11 cellular contexts compared by ENCODE assay signal in the genomic region with DNA sequence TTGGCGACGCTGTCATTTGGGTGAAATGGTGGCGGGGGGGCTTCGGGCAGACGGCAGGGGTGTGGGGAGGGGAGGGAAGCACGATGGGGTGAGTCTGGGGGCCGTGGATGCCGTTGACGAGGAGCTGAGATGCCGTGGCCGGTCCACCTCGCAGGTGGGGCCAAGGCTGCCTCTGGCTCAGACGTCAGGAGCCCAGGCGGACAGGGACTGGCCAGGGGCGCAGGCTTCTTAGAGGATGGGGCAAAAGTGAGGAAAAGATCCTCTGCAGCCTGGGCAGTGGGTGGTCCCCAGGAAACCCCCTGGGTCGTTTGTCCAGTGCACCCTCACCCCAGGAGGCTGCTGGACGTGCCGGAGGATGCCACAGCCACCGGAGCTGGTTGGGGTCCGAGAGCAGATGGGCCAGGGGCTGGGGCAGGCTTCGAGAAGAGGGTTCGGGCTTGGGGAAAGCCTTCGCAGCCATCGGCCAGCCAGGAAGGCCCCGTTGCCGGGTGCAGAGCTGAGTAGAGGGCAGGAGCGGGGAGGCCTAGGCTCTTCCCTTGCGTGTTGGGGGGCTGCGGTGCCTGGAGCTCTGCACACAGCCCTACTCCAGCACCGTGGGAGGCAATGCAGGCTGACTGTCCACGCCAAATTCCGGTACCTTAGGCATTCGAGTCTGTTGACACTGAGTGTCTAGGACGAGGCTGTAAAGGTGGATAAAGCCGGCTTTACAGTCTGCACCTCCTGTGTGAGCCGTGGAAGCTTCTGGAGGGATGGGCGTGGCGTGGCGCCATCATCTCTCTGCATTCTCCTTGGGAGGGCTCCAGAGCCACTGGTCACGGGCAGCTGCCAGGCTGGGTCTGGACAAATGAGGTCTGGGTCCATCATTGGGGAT. TPM values are rescaled to one million over a fixed set of nuclear protein-coding genes. Genes with fewer than 3 reads are reported as not detected.
DNase-seq lines count a peak whose midpoint lies in the region; ATAC-seq lines count a peak whose summit lies in the region.
"Had no signal": no experiment of that assay in that cellular context is flagged by ENCODE, and none has a peak within 500 bp of the region (broad histone marks: within the 10 kb centered on the region; RNA-seq: fewer than 3 reads in every experiment).

No MANE protein-coding gene starts in this region.

- H3K4me3 ChIP-seq in iPS-18c (ENCODE audit: insufficient read depth, low read depth, low read length): peak overlapping the region; percentile 46; the same call in 1 of the 2 replicates

- peaks cover 50% of the 10 kb centered on the region for H3K27me3 Mint-ChIP-seq in T-helper 1 cell treated with Interleukin-12 subunit alpha and Interleukin-12 subunit beta and Interleukin-4 antibody, amounts not matched to agents 30 μg/mL and 1 μg/mL, for 36 hours (ENCODE audit: low read depth)
- H3K27me3 Mint-ChIP-seq in activated naive CD8-positive, alpha-beta T cell treated with anti-CD3 and anti-CD28 coated beads, Interleukin-2, amount 50 U/mL, for 24 hours: peaks cover 50% of the 10 kb centered on the region
- H3K27me3 Mint-ChIP-seq in stimulated activated memory B cell treated with anti-CD40 and anti-IgM and Interleukin-4, amounts not matched to agents 10 μg/mL and 1 μg/mL and 100 μg/mL, for 72 hours: peaks cover 75% of the 10 kb centered on the region

- no peak for ATAC-seq in activated naive CD8-positive, alpha-beta T cell treated with anti-CD3 and anti-CD28 coated beads, Interleukin-2, amount 50 U/mL, for 24 hours
- ATAC-seq in stimulated activated memory B cell treated with anti-CD40 and anti-IgM and Interleukin-4, amounts not matched to agents 10 μg/mL and 1 μg/mL and 100 μg/mL, for 72 hours: no peak
- no peak for ATAC-seq in HG03159 (IDR thresholded peaks at IDR 0.05; ENCODE audit: unreplicated experiment)

- H3K4me3 Mint-ChIP-seq in T-helper 1 cell treated with Interleukin-12 subunit alpha and Interleukin-12 subunit beta and Interleukin-4 antibody, amounts not matched to agents 30 μg/mL and 1 μg/mL, for 36 hours: peak overlapping the region; percentile 31
- peak overlapping the region; percentile 46 for H3K4me3 Mint-ChIP-seq in activated naive CD8-positive, alpha-beta T cell treated with anti-CD3 and anti-CD28 coated beads, Interleukin-2, amount 50 U/mL, for 24 hours
- peak overlapping the region; percentile 63 for H3K4me3 Mint-ChIP-seq in stimulated activated memory B cell treated with anti-CD40 and anti-IgM and Interleukin-4, amounts not matched to agents 10 μg/mL and 1 μg/mL and 100 μg/mL, for 72 hours

- no peaks in the 10 kb centered on the region for H3K4me1 Mint-ChIP-seq in T-helper 1 cell treated with Interleukin-12 subunit alpha and Interleukin-12 subunit beta and Interleukin-4 antibody, amounts not matched to agents 30 μg/mL and 1 μg/mL, for 36 hours (ENCODE audit: low read depth)
- peaks cover 6% of the 10 kb centered on the region for H3K4me1 Mint-ChIP-seq in activated naive CD8-positive, alpha-beta T cell treated with anti-CD3 and anti-CD28 coated beads, Interleukin-2, amount 50 U/mL, for 24 hours
- H3K4me1 Mint-ChIP-seq in stimulated activated memory B cell treated with anti-CD40 and anti-IgM and Interleukin-4, amounts not matched to agents 10 μg/mL and 1 μg/mL and 100 μg/mL, for 72 hours: peaks cover 40% of the 10 kb centered on the region

- H3K9me3 ChIP-seq in iPS-18c (ENCODE audit: control insufficient read depth, insufficient read depth, low read length): peaks cover 2% of the 10 kb centered on the region

- no peaks in the 10 kb centered on the region for H3K36me3 Mint-ChIP-seq in T-helper 1 cell treated with Interleukin-12 subunit alpha and Interleukin-12 subunit beta and Interleukin-4 antibody, amounts not matched to agents 30 μg/mL and 1 μg/mL, for 36 hours (ENCODE audit: low read depth)
- H3K36me3 Mint-ChIP-seq in activated naive CD8-positive, alpha-beta T cell treated with anti-CD3 and anti-CD28 coated beads, Interleukin-2, amount 50 U/mL, for 24 hours (ENCODE audit: low read depth): no peaks in the 10 kb centered on the region
- peaks cover 4% of the 10 kb centered on the region for H3K36me3 Mint-ChIP-seq in stimulated activated memory B cell treated with anti-CD40 and anti-IgM and Interleukin-4, amounts not matched to agents 10 μg/mL and 1 μg/mL and 100 μg/mL, for 72 hours

- no peaks in the 10 kb centered on the region for H3K9me3 Mint-ChIP-seq in T-helper 1 cell treated with Interleukin-12 subunit alpha and Interleukin-12 subunit beta and Interleukin-4 antibody, amounts not matched to agents 30 μg/mL and 1 μg/mL, for 36 hours
- no peaks in the 10 kb centered on the region for H3K9me3 Mint-ChIP-seq in activated naive CD8-positive, alpha-beta T cell treated with anti-CD3 and anti-CD28 coated beads, Interleukin-2, amount 50 U/mL, for 24 hours
- no peaks in the 10 kb centered on the region for H3K9me3 Mint-ChIP-seq in stimulated activated memory B cell treated with anti-CD40 and anti-IgM and Interleukin-4, amounts not matched to agents 10 μg/mL and 1 μg/mL and 100 μg/mL, for 72 hours

- H3K27ac Mint-ChIP-seq in T-helper 1 cell treated with Interleukin-12 subunit alpha and Interleukin-12 subunit beta and Interleukin-4 antibody, amounts not matched to agents 30 μg/mL and 1 μg/mL, for 36 hours: no peak overlapping the region
- H3K27ac Mint-ChIP-seq in activated naive CD8-positive, alpha-beta T cell treated with anti-CD3 and anti-CD28 coated beads, Interleukin-2, amount 50 U/mL, for 24 hours: no peak overlapping the region
- H3K27ac Mint-ChIP-seq in stimulated activated memory B cell treated with anti-CD40 and anti-IgM and Interleukin-4, amounts not matched to agents 10 μg/mL and 1 μg/mL and 100 μg/mL, for 72 hours: no peak overlapping the region

- DNase-seq in T-helper 1 cell: no peak
- no peak for DNase-seq in activated naive CD8-positive, alpha-beta T cell treated with anti-CD3 and anti-CD28 coated beads, Interleukin-2, amount 50 U/mL, for 24 hours
- DNase-seq in NCI-H146 (lab: John Stamatoyannopoulos, UW): no peak
- DNase-seq in H4 (ENCODE audit: low spot score): no peak
- DNase-seq: ACHN; NK-92 treated with Interleukin-12 subunit alpha and Interleukin-12 subunit beta, amount 100 ng/mL, for 24 hours; WERI-Rb-1 had no signal

RNA-seq across cellular contexts. Expression of gene GPC1, which starts 18.8 kb away (rescaled TPM):
- total RNA-seq in H4 (2014; rRNA removed; shearing (Covaris generic)): 17.9 and 25.7 TPM in 2 replicates
